ENCODE assay signal across 38 cellular contexts in genomic region chr9:36745977-36746376, GRCh38.
"Had no signal": no experiment of that assay in that cellular context is flagged by ENCODE, and none has a peak within 500 bp of the region (broad histone marks: within the 10 kb centered on the region; RNA-seq: fewer than 3 reads in every experiment).

No MANE protein-coding gene starts in this region.

- H3K27ac Mint-ChIP-seq: activated naive CD4-positive, alpha-beta T cell treated with anti-CD3 and anti-CD28 coated beads for 36 hours; activated naive CD4-positive, alpha-beta T cell treated with anti-CD3 and anti-CD28 coated beads, Interleukin-2, amount 10 ng/mL, durations not matched to agents 7 days and 5 days; activated naive CD4-positive, alpha-beta T cell treated with anti-CD3 and anti-CD28 coated beads, Interleukin-2, amount 50 U/mL, for 24 hours; activated naive CD4-positive, alpha-beta T cell treated with anti-CD3 and anti-CD28 coated beads, Interleukin-2, amount 50 U/mL, for 72 hours; activated naive CD8-positive, alpha-beta T cell; activated naive CD8-positive, alpha-beta T cell treated with anti-CD3 and anti-CD28 coated beads for 36 hours; activated naive CD8-positive, alpha-beta T cell treated with anti-CD3 and anti-CD28 coated beads, Interleukin-2, amount 10 ng/mL, durations not matched to agents 7 days and 5 days; activated naive CD8-positive, alpha-beta T cell treated with anti-CD3 and anti-CD28 coated beads, Interleukin-2, amount 50 U/mL, for 24 hours; activated T-cell treated with anti-CD3 and anti-CD28 coated beads, Interleukin-2, amount 50 U/mL, for 24 hours; activated T-cell treated with anti-CD3 and anti-CD28 coated beads, Interleukin-2, amount 50 U/mL, for 72 hours; activated T-helper 1 cell treated with anti-CD3 and anti-CD28 coated beads, Interleukin-12 subunit alpha, Interleukin-12 subunit beta, Interleukin-2, Interleukin-4 antibody, amounts not matched to agents 30 ng/mL and 10 ng/mL and 1 ng/mL, durations not matched to agents 14 hours and 24 hours and 36 hours; activated T-helper 17 cell treated with anti-CD3 and anti-CD28 coated beads, Interleukin-2, amount 50 U/mL, for 72 hours; activated T-helper 2 cell treated with anti-CD3 and anti-CD28 coated beads, Interferon-gamma antibody, Interleukin-2, Interleukin-4, amounts not matched to agents 10 μg/mL and 5 μg/mL and 100 μg/mL, durations not matched to agents 14 hours and 24 hours and 36 hours; brain had no signal

- H3K4me1 ChIP-seq: adrenal gland, ascending aorta, body of pancreas, breast epithelium had no signal

- H3K27me3 ChIP-seq: ascending aorta, body of pancreas had no signal

- H3K9me3 ChIP-seq: adrenal gland, ascending aorta, body of pancreas, breast epithelium had no signal

- H3K27ac ChIP-seq: adrenal gland, ascending aorta, body of pancreas, brain microvascular endothelial cell, breast epithelium, cardiac muscle cell had no signal

- DNase-seq: activated effector memory CD4-positive, alpha-beta T cell treated with anti-CD3 and anti-CD28 coated beads, Interleukin-2, amount 50 U/mL, for 16 hours; activated effector memory CD4-positive, alpha-beta T cell treated with Interleukin-2 at 50 U/mL for 16 hours; activated gamma-delta T cell; activated gamma-delta T cell treated with Interleukin-2 at 50 U/mL for 16 hours; activated naive CD4-positive, alpha-beta T cell; activated naive CD4-positive, alpha-beta T cell treated with anti-CD3 and anti-CD28 coated beads for 36 hours; activated naive CD4-positive, alpha-beta T cell treated with anti-CD3 and anti-CD28 coated beads, Interleukin-2, amount 10 ng/mL, durations not matched to agents 7 days and 5 days; activated naive CD4-positive, alpha-beta T cell treated with anti-CD3 and anti-CD28 coated beads, Interleukin-2, amount 50 U/mL, for 16 hours; activated naive CD4-positive, alpha-beta T cell treated with Interleukin-2 at 50 U/mL for 16 hours; activated naive CD8-positive, alpha-beta T cell treated with anti-CD3 and anti-CD28 coated beads for 36 hours; activated naive CD8-positive, alpha-beta T cell treated with anti-CD3 and anti-CD28 coated beads, Interleukin-2, amount 10 ng/mL, durations not matched to agents 7 days and 5 days; activated naive CD8-positive, alpha-beta T cell treated with anti-CD3 and anti-CD28 coated beads, Interleukin-2, amount 50 U/mL, for 24 hours; activated T-cell treated with anti-CD3 and anti-CD28 coated beads, Interleukin-2, amount 50 U/mL, for 1 hour; activated T-cell treated with anti-CD3 and anti-CD28 coated beads, Interleukin-2, amount 50 U/mL, for 24 hours; activated T-cell treated with anti-CD3 and anti-CD28 coated beads, Interleukin-2, amount 50 U/mL, for 4 hours; activated T-cell treated with anti-CD3 and anti-CD28 coated beads, Interleukin-2, amount 50 U/mL, for 48 hours; activated T-cell treated with anti-CD3 and anti-CD28 coated beads, Interleukin-2, amount 50 U/mL, for 72 hours; adrenal gland; amniotic stem cell; amygdala; anterior cingulate cortex; aorta; body of pancreas; brain microvascular endothelial cell; caudate nucleus; central memory CD4-positive, alpha-beta T cell; cerebellar nuclear complex had no signal

- H3K4me1 Mint-ChIP-seq: activated naive CD4-positive, alpha-beta T cell treated with anti-CD3 and anti-CD28 coated beads, Interleukin-2, amount 10 ng/mL, durations not matched to agents 7 days and 5 days; activated naive CD4-positive, alpha-beta T cell treated with anti-CD3 and anti-CD28 coated beads, Interleukin-2, amount 50 U/mL, for 24 hours; activated naive CD8-positive, alpha-beta T cell treated with anti-CD3 and anti-CD28 coated beads for 36 hours; activated naive CD8-positive, alpha-beta T cell treated with anti-CD3 and anti-CD28 coated beads, Interleukin-2, amount 10 ng/mL, durations not matched to agents 7 days and 5 days; activated naive CD8-positive, alpha-beta T cell treated with anti-CD3 and anti-CD28 coated beads, Interleukin-2, amount 50 U/mL, for 24 hours; activated T-helper 17 cell treated with anti-CD3 and anti-CD28 coated beads, Interleukin-2, amount 50 U/mL, for 72 hours; brain; central memory CD8-positive, alpha-beta T cell had no signal

- H3K4me3 ChIP-seq: adrenal gland, ascending aorta, body of pancreas, breast epithelium, cardiac muscle cell had no signal

- H3K4me3 Mint-ChIP-seq: activated naive CD4-positive, alpha-beta T cell treated with anti-CD3 and anti-CD28 coated beads for 36 hours; activated naive CD4-positive, alpha-beta T cell treated with anti-CD3 and anti-CD28 coated beads, Interleukin-2, amount 10 ng/mL, durations not matched to agents 7 days and 5 days; activated naive CD4-positive, alpha-beta T cell treated with anti-CD3 and anti-CD28 coated beads, Interleukin-2, amount 50 U/mL, for 24 hours; activated naive CD8-positive, alpha-beta T cell; activated naive CD8-positive, alpha-beta T cell treated with anti-CD3 and anti-CD28 coated beads for 36 hours; activated naive CD8-positive, alpha-beta T cell treated with anti-CD3 and anti-CD28 coated beads, Interleukin-2, amount 10 ng/mL, durations not matched to agents 7 days and 5 days; activated naive CD8-positive, alpha-beta T cell treated with anti-CD3 and anti-CD28 coated beads, Interleukin-2, amount 50 U/mL, for 24 hours; activated T-cell treated with anti-CD3 and anti-CD28 coated beads, Interleukin-2, amount 50 U/mL, for 24 hours; activated T-cell treated with anti-CD3 and anti-CD28 coated beads, Interleukin-2, amount 50 U/mL, for 4 hours; activated T-cell treated with anti-CD3 and anti-CD28 coated beads, Interleukin-2, amount 50 U/mL, for 72 hours; activated T-helper 1 cell treated with anti-CD3 and anti-CD28 coated beads, Interleukin-12 subunit alpha, Interleukin-12 subunit beta, Interleukin-2, Interleukin-4 antibody, amounts not matched to agents 30 ng/mL and 10 ng/mL and 1 ng/mL, durations not matched to agents 14 hours and 24 hours and 36 hours; activated T-helper 17 cell treated with anti-CD3 and anti-CD28 coated beads, Interleukin-2, amount 50 U/mL, for 72 hours; brain; central memory CD8-positive, alpha-beta T cell had no signal

- H3K36me3 ChIP-seq: adrenal gland, ascending aorta, brain microvascular endothelial cell, breast epithelium, cardiac muscle cell had no signal

- H3K9me3 Mint-ChIP-seq: activated naive CD4-positive, alpha-beta T cell treated with anti-CD3 and anti-CD28 coated beads for 36 hours; activated naive CD4-positive, alpha-beta T cell treated with anti-CD3 and anti-CD28 coated beads, Interleukin-2, amount 10 ng/mL, durations not matched to agents 7 days and 5 days; activated naive CD4-positive, alpha-beta T cell treated with anti-CD3 and anti-CD28 coated beads, Interleukin-2, amount 50 U/mL, for 24 hours; activated naive CD4-positive, alpha-beta T cell treated with anti-CD3 and anti-CD28 coated beads, Interleukin-2, amount 50 U/mL, for 72 hours; activated naive CD8-positive, alpha-beta T cell treated with anti-CD3 and anti-CD28 coated beads for 36 hours; activated naive CD8-positive, alpha-beta T cell treated with anti-CD3 and anti-CD28 coated beads, Interleukin-2, amount 10 ng/mL, durations not matched to agents 7 days and 5 days; activated naive CD8-positive, alpha-beta T cell treated with anti-CD3 and anti-CD28 coated beads, Interleukin-2, amount 50 U/mL, for 24 hours; activated T-cell treated with anti-CD3 and anti-CD28 coated beads, Interleukin-2, amount 50 U/mL, for 24 hours; activated T-cell treated with anti-CD3 and anti-CD28 coated beads, Interleukin-2, amount 50 U/mL, for 4 hours; activated T-cell treated with anti-CD3 and anti-CD28 coated beads, Interleukin-2, amount 50 U/mL, for 72 hours; activated T-helper 1 cell treated with anti-CD3 and anti-CD28 coated beads, Interleukin-12 subunit alpha, Interleukin-12 subunit beta, Interleukin-2, Interleukin-4 antibody, amounts not matched to agents 30 ng/mL and 10 ng/mL and 1 ng/mL, durations not matched to agents 14 hours and 24 hours and 36 hours; activated T-helper 17 cell treated with anti-CD3 and anti-CD28 coated beads, Interleukin-2, amount 50 U/mL, for 72 hours; activated T-helper 2 cell treated with anti-CD3 and anti-CD28 coated beads, Interferon-gamma antibody, Interleukin-2, Interleukin-4, amounts not matched to agents 10 μg/mL and 5 μg/mL and 100 μg/mL, durations not matched to agents 14 hours and 24 hours and 36 hours; central memory CD8-positive, alpha-beta T cell had no signal

- H3K36me3 Mint-ChIP-seq: activated naive CD4-positive, alpha-beta T cell treated with anti-CD3 and anti-CD28 coated beads, Interleukin-2, amount 10 ng/mL, durations not matched to agents 7 days and 5 days; activated naive CD4-positive, alpha-beta T cell treated with anti-CD3 and anti-CD28 coated beads, Interleukin-2, amount 50 U/mL, for 24 hours; activated naive CD8-positive, alpha-beta T cell; activated naive CD8-positive, alpha-beta T cell treated with anti-CD3 and anti-CD28 coated beads for 36 hours; activated naive CD8-positive, alpha-beta T cell treated with anti-CD3 and anti-CD28 coated beads, Interleukin-2, amount 10 ng/mL, durations not matched to agents 7 days and 5 days; brain had no signal
